Comparison of ENCODE assay signal across 24 cellular contexts in genomic region chr17:75126954-75127353, GRCh38. TPM values are rescaled to one million over a fixed set of nuclear protein-coding genes. Genes with fewer than 3 reads are reported as not detected.
DNase-seq lines count a peak whose midpoint lies in the region; ATAC-seq and TF ChIP-seq lines count a peak whose summit lies in the region.
"Had no signal": no experiment of that assay in that cellular context is flagged by ENCODE, and none has a peak within 500 bp of the region (broad histone marks: within the 10 kb centered on the region; RNA-seq: fewer than 3 reads in every experiment).

No MANE protein-coding gene starts in this region.

- H3K27me3 Mint-ChIP-seq in activated naive CD8-positive, alpha-beta T cell treated with anti-CD3 and anti-CD28 coated beads, Interleukin-2, amount 10 ng/mL, durations not matched to agents 7 days and 5 days = no peaks in the 10 kb centered on the region
- no peaks in the 10 kb centered on the region for H3K27me3 Mint-ChIP-seq in activated naive CD8-positive, alpha-beta T cell treated with anti-CD3 and anti-CD28 coated beads for 36 hours
- no peaks in the 10 kb centered on the region for H3K27me3 Mint-ChIP-seq in WTC11 (ENCODE audit: low read depth)
- H3K27me3 Mint-ChIP-seq: CD4-positive, alpha-beta memory T cell; IgD-negative memory B cell had no signal

- peaks cover 12% of the 10 kb centered on the region for H3K36me3 Mint-ChIP-seq in activated naive CD8-positive, alpha-beta T cell treated with anti-CD3 and anti-CD28 coated beads, Interleukin-2, amount 10 ng/mL, durations not matched to agents 7 days and 5 days
- H3K36me3 Mint-ChIP-seq in activated naive CD8-positive, alpha-beta T cell treated with anti-CD3 and anti-CD28 coated beads for 36 hours = peaks cover 14% of the 10 kb centered on the region
- peaks cover 11% of the 10 kb centered on the region for H3K36me3 Mint-ChIP-seq in WTC11

- H3K4me3 ChIP-seq in esophagus squamous epithelium = no peak overlapping the region
- no peak overlapping the region for H3K4me3 ChIP-seq in Peyer's patch
- H3K4me3 ChIP-seq in aorta (ENCODE audit: low read length in 2 of 2) = no peak overlapping the region
- H3K4me3 ChIP-seq: A549, SJCRH30 had no signal

- no peak for ATAC-seq in activated naive CD8-positive, alpha-beta T cell treated with anti-CD3 and anti-CD28 coated beads, Interleukin-2, amount 10 ng/mL, durations not matched to agents 7 days and 5 days (ENCODE audit: low read depth)
- no peak for ATAC-seq in WTC11
- no peak for ATAC-seq in aorta (ENCODE audit: low FRiP score)
- ATAC-seq: A549, Panc1, SK-N-SH treated with all-trans-retinoic acid at 6 μM for 48 hours had no signal

- no peaks in the 10 kb centered on the region for H3K9me3 Mint-ChIP-seq in activated naive CD8-positive, alpha-beta T cell treated with anti-CD3 and anti-CD28 coated beads, Interleukin-2, amount 10 ng/mL, durations not matched to agents 7 days and 5 days
- H3K9me3 Mint-ChIP-seq in activated naive CD8-positive, alpha-beta T cell treated with anti-CD3 and anti-CD28 coated beads for 36 hours = no peaks in the 10 kb centered on the region
- no peaks in the 10 kb centered on the region for H3K9me3 Mint-ChIP-seq in WTC11
- H3K9me3 Mint-ChIP-seq: CD4-positive, alpha-beta memory T cell; IgD-negative memory B cell had no signal

- no peaks in the 10 kb centered on the region for H3K27me3 ChIP-seq in esophagus squamous epithelium
- H3K27me3 ChIP-seq in Peyer's patch = no peaks in the 10 kb centered on the region
- no peaks in the 10 kb centered on the region for H3K27me3 ChIP-seq in aorta (ENCODE audit: control insufficient read depth in 1 of 2, insufficient read depth in 2 of 2, low read length in 1 of 2)
- H3K27me3 ChIP-seq: SJCRH30 had no signal

- H3K36me3 ChIP-seq in esophagus squamous epithelium (peaks cover 0 to 24% (median 15%) of the 10 kb centered on the region in 3 donors), Peyer's patch (peaks cover 0 to 12% (median 0%) of the 10 kb centered on the region in 3 donors), aorta (ENCODE audit: control insufficient read depth in 1 of 2, insufficient read depth in 2 of 2, low read length in 1 of 2) (no peaks in the 10 kb centered on the region)
- H3K36me3 ChIP-seq: SJCRH30 had no signal

- no peak overlapping the region for H3K4me3 Mint-ChIP-seq in activated naive CD8-positive, alpha-beta T cell treated with anti-CD3 and anti-CD28 coated beads, Interleukin-2, amount 10 ng/mL, durations not matched to agents 7 days and 5 days
- no peak overlapping the region for H3K4me3 Mint-ChIP-seq in activated naive CD8-positive, alpha-beta T cell treated with anti-CD3 and anti-CD28 coated beads for 36 hours
- H3K4me3 Mint-ChIP-seq in WTC11 = no peak overlapping the region

- H3K27ac ChIP-seq in esophagus squamous epithelium (peak overlapping the region; percentile 40 to 94 (median 72)), Peyer's patch (peak overlapping the region in 1 of 4 donors; percentile 73), aorta (ENCODE audit: low read depth in 1 of 2, low read length in 2 of 2) (no peak overlapping the region)
- H3K27ac ChIP-seq: SJCRH30 had no signal

- H3K27ac Mint-ChIP-seq in activated naive CD8-positive, alpha-beta T cell treated with anti-CD3 and anti-CD28 coated beads, Interleukin-2, amount 10 ng/mL, durations not matched to agents 7 days and 5 days = peak overlapping the region; percentile 61
- H3K27ac Mint-ChIP-seq in activated naive CD8-positive, alpha-beta T cell treated with anti-CD3 and anti-CD28 coated beads for 36 hours = no peak overlapping the region
- H3K27ac Mint-ChIP-seq in WTC11 = no peak overlapping the region

- no peak for TF ChIP-seq POLR2A in esophagus squamous epithelium (IDR thresholded peaks at IDR 0.05)
- no peak for TF ChIP-seq POLR2A in Peyer's patch (IDR thresholded peaks at IDR 0.05)

- no peaks in the 10 kb centered on the region for H3K9me3 ChIP-seq in esophagus squamous epithelium
- H3K9me3 ChIP-seq in Peyer's patch = no peaks in the 10 kb centered on the region
- no peaks in the 10 kb centered on the region for H3K9me3 ChIP-seq in aorta (ENCODE audit: control insufficient read depth, low read length)
- H3K9me3 ChIP-seq: A549, Caco-2, SJCRH30 had no signal

- H3K4me1 ChIP-seq in esophagus squamous epithelium (peaks cover 28 to 91% (median 49%) of the 10 kb centered on the region in 3 donors), Peyer's patch (peaks cover 5 to 57% (median 19%) of the 10 kb centered on the region in 4 donors), aorta (ENCODE audit: control insufficient read depth in 1 of 2, insufficient read depth in 2 of 2, low read length in 2 of 2) (no peaks in the 10 kb centered on the region)
- H3K4me1 ChIP-seq: SJCRH30 had no signal

- intact Hi-C loops in esophagus squamous epithelium (cut with DNase I) = no loop called here
- intact Hi-C loops in aorta (cut with DNase I) = no loop called here

- WGBS in esophagus squamous epithelium, 2 donors = 87 to 89% methylated on average over 7 of the region's 8 CpGs
- 94 to 95% methylated on average over 8 of the region's 8 CpGs for WGBS in aorta, 2 donors

- POLR2A ChIA-PET in activated naive CD8-positive, alpha-beta T cell treated with anti-CD3 and anti-CD28 coated beads, Interleukin-2, amount 10 ng/mL, durations not matched to agents 7 days and 5 days (lab: Charles Lee) = interaction anchor here (0.6 to 1.1 kb wide), 2 partner anchors 34 to 83 kb away, joined by 3 read pairs; no protein-coding TSS in a partner anchor
- POLR2A ChIA-PET in WTC11 (lab: Charles Lee) = interaction anchor here (0.6 to 0.7 kb wide), 2 partner anchors 18 to 669 kb away, joined by 4 to 6 read pairs; no protein-coding TSS in a partner anchor

- CTCF ChIA-PET in WTC11 (lab: Charles Lee) = interaction anchor here (0.6 to 7.3 kb wide), 4 partner anchors 8 to 75 kb away, joined by 3 to 84 read pairs (median 16); no protein-coding TSS in a partner anchor

- H3K4me1 Mint-ChIP-seq in activated naive CD8-positive, alpha-beta T cell treated with anti-CD3 and anti-CD28 coated beads, Interleukin-2, amount 10 ng/mL, durations not matched to agents 7 days and 5 days = peaks cover 32% of the 10 kb centered on the region
- H3K4me1 Mint-ChIP-seq in activated naive CD8-positive, alpha-beta T cell treated with anti-CD3 and anti-CD28 coated beads for 36 hours = peaks cover 28% of the 10 kb centered on the region
- H3K4me1 Mint-ChIP-seq in WTC11 = peaks cover 18% of the 10 kb centered on the region

- DNase-seq in activated naive CD8-positive, alpha-beta T cell treated with anti-CD3 and anti-CD28 coated beads, Interleukin-2, amount 10 ng/mL, durations not matched to agents 7 days and 5 days = no peak
- DNase-seq in activated naive CD8-positive, alpha-beta T cell treated with anti-CD3 and anti-CD28 coated beads for 36 hours = no peak
- DNase-seq in WTC11 (ENCODE audit: low spot score) (no peak), esophagus squamous epithelium (lab: John Stamatoyannopoulos, UW) (no peak), Peyer's patch (no peak), NCI-H128 (lab: John Stamatoyannopoulos, UW; ENCODE audit: unreplicated experiment) (no peak), aorta (no peak)
- DNase-seq: AML-193; C1 segment of cervical spinal cord; Caco-2; CD4-positive, alpha-beta memory T cell; EL; HCEC 1CT; NCI-H1092; NCI-H187; NCI-H2081 treated with DMSO at 0.1 percent for 48 hours; NCI-H226; NCI-H510A; SJCRH30 had no signal

- TF ChIP-seq CTCF in WTC11 (IDR thresholded peaks at IDR 0.05) (no peak), esophagus squamous epithelium (IDR thresholded peaks at IDR 0.05) (no peak), Peyer's patch (IDR thresholded peaks at IDR 0.05) (no peak)

RNA-seq across cellular contexts. Expression of gene NT5C, which starts 4.6 kb away (rescaled TPM):
- 10 to 100 TPM; 69.9 to 70.8 TPM for total RNA-seq in activated naive CD8-positive, alpha-beta T cell treated with anti-CD3 and anti-CD28 coated beads, Interleukin-2, amount 10 ng/mL, durations not matched to agents 7 days and 5 days
- total RNA-seq in activated naive CD8-positive, alpha-beta T cell treated with anti-CD3 and anti-CD28 coated beads for 36 hours = 10 to 100 TPM; 71.2 to 74.8 TPM
- total RNA-seq in WTC11 (2021) (91.0 to 102 TPM (median 96.9 TPM) in 3 replicates), esophagus squamous epithelium (10 to 100 TPM; 81.7 to 97.5 (median 88.4) TPM), Peyer's patch (100 to 1,000 TPM; 151 to 176 (median 156) TPM), aorta (10 to 100 TPM; 24.7 to 29.6 TPM)
- polyA plus RNA-seq in aorta = 10 to 100 TPM; 28.7 to 93.0 TPM

RNA-seq across cellular contexts. Expression of gene ARMC7, which starts 17.2 kb away (rescaled TPM):
- 10 to 100 TPM; 16.2 to 17.6 TPM for total RNA-seq in activated naive CD8-positive, alpha-beta T cell treated with anti-CD3 and anti-CD28 coated beads, Interleukin-2, amount 10 ng/mL, durations not matched to agents 7 days and 5 days
- total RNA-seq in activated naive CD8-positive, alpha-beta T cell treated with anti-CD3 and anti-CD28 coated beads for 36 hours = 1 to 10 TPM; 6.5 to 6.6 TPM
- 13.2 to 15.9 TPM (median 14.8 TPM) in 3 replicates for total RNA-seq in WTC11 (2021)
- total RNA-seq in esophagus squamous epithelium = 1 to 10 TPM; 4.0 to 9.1 (median 5.3) TPM
- total RNA-seq in Peyer's patch = 10 to 100 TPM in 3 of 4 donors, 1 to 10 TPM in 1; 4.1 to 27.0 (median 24.1) TPM
- 10 to 100 TPM in 1 of 2 donors, 1 to 10 TPM in 1; 8.7 to 19.4 TPM for total RNA-seq in aorta
- polyA plus RNA-seq in aorta = 1 to 10 TPM; 4.9 to 8.6 TPM

RNA-seq across cellular contexts. Expression of gene JPT1, which starts 27.4 kb away (rescaled TPM):
- total RNA-seq in activated naive CD8-positive, alpha-beta T cell treated with anti-CD3 and anti-CD28 coated beads, Interleukin-2, amount 10 ng/mL, durations not matched to agents 7 days and 5 days = 100 to 1,000 TPM; 194 to 213 TPM
- total RNA-seq in activated naive CD8-positive, alpha-beta T cell treated with anti-CD3 and anti-CD28 coated beads for 36 hours = 100 to 1,000 TPM; 245 to 250 TPM
- total RNA-seq in WTC11 (2021) (289 to 341 TPM (median 300 TPM) in 3 replicates), esophagus squamous epithelium (100 to 1,000 TPM in 3 of 4 donors, 10 to 100 TPM in 1; 82.2 to 249 (median 196) TPM), Peyer's patch (100 to 1,000 TPM; 132 to 261 (median 202) TPM), aorta (10 to 100 TPM; 16.0 to 18.3 TPM)
- 100 to 1,000 TPM in 1 of 2 donors, 10 to 100 TPM in 1; 10.8 to 144 TPM for polyA plus RNA-seq in aorta

RNA-seq across cellular contexts. Expression of gene SLC16A5, which starts 39.2 kb away (rescaled TPM):
- total RNA-seq in activated naive CD8-positive, alpha-beta T cell treated with anti-CD3 and anti-CD28 coated beads, Interleukin-2, amount 10 ng/mL, durations not matched to agents 7 days and 5 days = 10 to 100 TPM in 1 of 2 experiments, 1 to 10 TPM in 1; 9.1 to 11.0 TPM
- 1 to 10 TPM; 2.1 TPM for total RNA-seq in activated naive CD8-positive, alpha-beta T cell treated with anti-CD3 and anti-CD28 coated beads for 36 hours
- 32.4 to 33.5 TPM (median 33.1 TPM) in 3 replicates for total RNA-seq in WTC11 (2021)
- total RNA-seq in esophagus squamous epithelium = 10 to 100 TPM; 13.4 to 22.9 (median 17.4) TPM
- total RNA-seq in Peyer's patch = 100 to 1,000 TPM in 3 of 4 donors, 10 to 100 TPM in 1; 47.9 to 211 (median 147) TPM
- 10 to 100 TPM in 1 of 2 donors, 1 to 10 TPM in 1; 5.6 to 11.4 TPM for total RNA-seq in aorta
- polyA plus RNA-seq in aorta = 1 to 10 TPM; 7.8 to 7.9 TPM
- total RNA-seq: OCI-LY7 had no signal

RNA-seq across cellular contexts. Expression of gene SUMO2, which starts 55.8 kb away (rescaled TPM):
- 100 to 1,000 TPM; 470 to 500 TPM for total RNA-seq in activated naive CD8-positive, alpha-beta T cell treated with anti-CD3 and anti-CD28 coated beads, Interleukin-2, amount 10 ng/mL, durations not matched to agents 7 days and 5 days
- total RNA-seq in activated naive CD8-positive, alpha-beta T cell treated with anti-CD3 and anti-CD28 coated beads for 36 hours = 100 to 1,000 TPM; 623 to 655 TPM
- total RNA-seq in WTC11 (2021) (650 to 764 TPM (median 757 TPM) in 3 replicates), esophagus squamous epithelium (100 to 1,000 TPM in 1 of 4 donors, 10 to 100 TPM in 3; 49.5 to 110 (median 69.5) TPM), Peyer's patch (10 to 100 TPM; 22.5 to 52.8 (median 37.4) TPM), aorta (100 to 1,000 TPM; 262 to 280 TPM)
- 100 to 1,000 TPM in 1 of 2 donors, 10 to 100 TPM in 1; 96.2 to 113 TPM for polyA plus RNA-seq in aorta

Comparison
In these comparisons a context has a peak if more than half of its experiments do, and no peak if none do; other contexts are left out.
1. H3K27ac ChIP-seq: peak in esophagus squamous epithelium (4 of 4); none in aorta (0 of 2).
2. RNA of gene JPT1, which starts 27.4 kb away (total RNA-seq): 289 to 341 TPM in WTC11, 245 to 250 TPM in activated naive CD8-positive, alpha-beta T cell treated with anti-CD3 and anti-CD28 coated beads for 36 hours, 132 to 261 TPM in Peyer's patch, 194 to 213 TPM in activated naive CD8-positive, alpha-beta T cell treated with anti-CD3 and anti-CD28 coated beads, Interleukin-2, amount 10 ng/mL, durations not matched to agents 7 days and 5 days and 82.2 to 249 TPM in esophagus squamous epithelium; 16.0 to 18.3 TPM in aorta; every median in the first group is over 4 times any median in the second.